Comparison of ENCODE assay signal across 8 cellular contexts in the genomic region with DNA sequence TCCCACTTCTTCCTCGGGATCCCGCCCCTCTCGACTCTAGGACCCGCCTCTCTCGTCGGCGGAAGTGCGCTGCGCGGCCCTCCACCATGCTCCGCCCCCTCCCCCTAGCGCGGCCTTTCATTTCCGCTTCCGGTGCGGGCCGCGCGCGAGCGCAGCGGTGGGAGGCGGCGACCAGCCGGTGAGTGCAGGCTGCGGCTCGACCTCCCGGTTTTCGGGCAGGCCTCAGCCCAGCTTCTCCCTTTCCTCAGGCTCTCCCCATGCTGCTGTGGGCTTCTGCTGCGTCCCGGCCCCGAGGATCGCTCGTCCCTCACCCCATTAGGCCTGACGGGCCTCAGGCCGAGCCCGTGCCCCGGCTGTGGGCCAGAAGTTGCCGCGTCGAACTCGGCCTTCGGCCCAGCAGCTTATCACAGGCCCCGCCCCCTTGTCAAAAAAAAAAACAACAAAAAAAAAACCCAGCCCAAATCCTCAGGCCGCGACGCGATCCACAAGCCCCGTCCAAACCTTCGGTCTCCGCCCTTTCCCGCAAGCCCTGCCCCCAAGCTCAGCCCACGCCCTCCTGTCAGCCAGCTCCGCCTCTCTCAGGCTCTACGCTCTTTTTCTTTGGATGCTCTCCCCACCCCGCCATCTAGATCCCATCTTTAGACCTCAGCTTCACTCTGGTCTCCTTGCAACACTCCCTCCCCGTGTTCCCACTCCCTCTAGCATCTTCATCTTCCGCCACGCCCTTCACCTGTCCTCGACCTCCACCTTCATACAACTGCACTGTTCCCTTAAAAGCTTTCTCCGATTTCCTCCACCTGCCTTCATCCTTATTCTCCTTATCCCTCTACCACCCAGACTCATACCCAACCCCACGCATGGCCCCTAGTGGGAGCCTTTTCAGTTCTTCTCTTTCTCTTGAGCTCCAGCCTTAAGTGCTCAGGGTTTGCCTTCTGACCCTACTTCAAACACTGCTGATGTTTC. TPM values are rescaled to one million over a fixed set of nuclear protein-coding genes. Genes with fewer than 3 reads are reported as not detected.
DNase-seq lines count a peak whose midpoint lies in the region; ATAC-seq and TF ChIP-seq lines count a peak whose summit lies in the region.

Gene CLASRP (plus strand): TSS at position 115 of the 963 bp plus-strand sequence. CDS start 1,168 bp downstream, outside the sequence.

- no peak for TF ChIP-seq CTCF in type B pancreatic cell (conservative IDR thresholded peaks at IDR 0.05)

- intact Hi-C loops in cardiac septum (cut with DNase I) (loop anchor here (2.0 to 5.0 kb wide), 2 partner anchors 38 kb away; partner anchors contain the start of genes GEMIN7, RELB and ZNF296), posterior cingulate gyrus (cut with DNase I) (no loop called here)

- CTCF ChIA-PET in T-cell (lab: Charles Lee): interaction anchor here (0.6 to 2.1 kb wide), 8 partner anchors 20 to 149 kb away, joined by 3 to 9 read pairs (median 4); partner anchors contain the start of genes BLOC1S3 (in 1 of the 2), RELB (in 1 of the 2) and TRAPPC6A (in 1 of the 2)

- peak; percentile 88 for DNase-seq in NCI-H1105 treated with DMSO at 0.1 percent for 48 hours (lab: John Stamatoyannopoulos, UW)
- DNase-seq in T-cell: peak; percentile 65 to 89 (median 83)
- peak; percentile 97 for DNase-seq in adipocyte (ENCODE audit: low read depth)
- peak; percentile 97 for DNase-seq in cardiac septum (ENCODE audit: low spot score)
- DNase-seq in posterior cingulate gyrus: peak; percentile 85 to 98 (median 90)
- DNase-seq in type B pancreatic cell (ENCODE audit: extremely low spot score, unreplicated experiment): peak; percentile 91

- H3K36me3 Mint-ChIP-seq in T-cell (peaks cover 29% of the 10 kb centered on the region), type B pancreatic cell (peaks cover 14% of the 10 kb centered on the region)

- peaks cover 54% of the 10 kb centered on the region for H3K36me3 ChIP-seq in adipocyte (ENCODE audit: control insufficient read depth, insufficient read depth, low read length, severe bottlenecking)

- peak within 1 kb of the TSS; percentile 94 to 100 (median 96) for H3K4me3 Mint-ChIP-seq in T-cell
- H3K4me3 Mint-ChIP-seq in type B pancreatic cell: peak within 1 kb of the TSS; percentile 97

- POLR2A ChIA-PET in T-cell (lab: Charles Lee): interaction anchor here (0.6 to 1.7 kb wide), 8 partner anchors 10 to 149 kb away, joined by 3 to 8 read pairs (median 3); partner anchors contain the start of genes BLOC1S3 (in 1 of the 2) and RELB (in 1 of the 2)

- H3K27me3 ChIP-seq in adipocyte (replicated peaks; ENCODE audit: control insufficient read depth, insufficient read depth, low read length): no peaks in the 10 kb centered on the region

- H3K4me1 Mint-ChIP-seq in T-cell: peaks cover 32 to 33% (median 33%) of the 10 kb centered on the region in 3 donors
- H3K4me1 Mint-ChIP-seq in type B pancreatic cell (ENCODE audit: unreplicated experiment): peaks cover 18% of the 10 kb centered on the region

- no peaks in the 10 kb centered on the region for H3K9me3 ChIP-seq in adipocyte (ENCODE audit: control insufficient read depth, low read length)

- H3K9ac ChIP-seq in adipocyte (ENCODE audit: low read length): peak within 1 kb of the TSS; percentile 99

- H3K9me3 Mint-ChIP-seq in T-cell (no peaks in the 10 kb centered on the region), type B pancreatic cell (no peaks in the 10 kb centered on the region)

- H3K27me3 Mint-ChIP-seq in T-cell: no peaks in the 10 kb centered on the region
- no peaks in the 10 kb centered on the region for H3K27me3 Mint-ChIP-seq in type B pancreatic cell

- H3K27ac Mint-ChIP-seq in T-cell (peak within 1 kb of the TSS; percentile 87 to 94), type B pancreatic cell (peak within 1 kb of the TSS; percentile 97)

- H3K4me1 ChIP-seq in adipocyte (ENCODE audit: control insufficient read depth, insufficient read depth, low read length): peaks cover 20% of the 10 kb centered on the region

- peak; percentile 73 for ATAC-seq in HG02610 (IDR thresholded peaks at IDR 0.05; ENCODE audit: unreplicated experiment)
- ATAC-seq in T-cell (replicated peaks in 1 of 4): peak; percentile 94 to 98 (median 97)

- peak within 1 kb of the TSS; percentile 81 for H3K4me3 ChIP-seq in GM08714 (ENCODE audit: low read length)
- peak within 1 kb of the TSS; percentile 95 for H3K4me3 ChIP-seq in adipocyte (ENCODE audit: low read length)

RNA-seq across cellular contexts. Expression of gene CLASRP, which starts in this region (rescaled TPM):
- total RNA-seq in T-cell (100 to 1,000 TPM; 141 to 153 (median 149) TPM), cardiac septum (45.6 TPM), type B pancreatic cell (ENCODE audit: low replicate concordance) (80.4 and 111 TPM in 2 replicates)

Comparison
In these comparisons a context has a peak if more than half of its experiments do, and no peak if none do; other contexts are left out.
1. Peak in every context shown above with its lines: DNase-seq, ATAC-seq and H3K4me3 ChIP-seq.